Comparison of ENCODE assay signal across 20 cellular contexts in genomic region chr1:108007531-108007930, GRCh38. TPM values are rescaled to one million over a fixed set of nuclear protein-coding genes. Genes with fewer than 3 reads are reported as not detected.
DNase-seq lines count a peak whose midpoint lies in the region; ATAC-seq, FAIRE-seq and TF ChIP-seq lines count a peak whose summit lies in the region.
"Had no signal": no experiment of that assay in that cellular context is flagged by ENCODE, and none has a peak within 500 bp of the region (broad histone marks: within the 10 kb centered on the region; RNA-seq: fewer than 3 reads in every experiment).

No MANE protein-coding gene starts in this region.

- DNase-seq in GM23338 (ENCODE audit: low spot score) (no peak), OCI-LY7 (ENCODE audit: low spot score) (no peak), H1 (ENCODE audit: low read depth in 1 of 2, low spot score in 2 of 2) (no peak), naive B cell (no peak), coronary artery (ENCODE audit: low spot score) (no peak), DMS79 treated with DMSO at 0.1 percent for 48 hours (lab: John Stamatoyannopoulos, UW) (no peak)
- DNase-seq in activated CD4-positive, alpha-beta T cell treated with anti-CD3 and anti-CD28 coated beads for 4 hours: no peak
- DNase-seq: HCEC 1CT, NCI-H1092 treated with DMSO at 0.1 percent for 48 hours, NCI-H1436 treated with DMSO at 0.1 percent for 48 hours, NCI-H1930, NCI-H510A treated with DMSO at 0.1 percent for 48 hours, NCI-H774, RPMI8226 had no signal

- no peaks in the 10 kb centered on the region for H3K23me2 ChIP-seq in H1 (ENCODE audit: low read depth, low read length)

- no peaks in the 10 kb centered on the region for H3K9me3 ChIP-seq in OCI-LY7 (ENCODE audit: low read length)
- no peaks in the 10 kb centered on the region for H3K9me3 ChIP-seq in H1 (ENCODE audit: insufficient read depth in 2 of 2, low read depth in 1 of 2, low read length in 1 of 2)

- CTCF ChIA-PET in OCI-LY7 (lab: Charles Lee; ENCODE audit: unreplicated experiment): interaction anchor here (0.6 kb wide), 1 partner anchor 186 kb away, joined by 3 read pairs; no protein-coding TSS in a partner anchor
- CTCF ChIA-PET in H1 (lab: Charles Lee; ENCODE audit: partially characterized antibody): interaction anchor here (2.2 kb wide), 1 partner anchor 10 kb away, joined by 8 read pairs; no protein-coding TSS in a partner anchor

- H3K27me3 ChIP-seq in GM23338 (ENCODE audit: insufficient read depth) (no peaks in the 10 kb centered on the region), H1 (replicated peaks in 1 of 4; ENCODE audit: control insufficient read depth in 3 of 4, extremely low read depth in 1 of 4, insufficient read depth in 3 of 4, low read length in 3 of 4) (no peaks in the 10 kb centered on the region)

- H4K5ac ChIP-seq in H1 (ENCODE audit: insufficient read length, low read depth, low read length): no peak overlapping the region

- no peaks in the 10 kb centered on the region for H3K36me3 ChIP-seq in GM23338 (ENCODE audit: insufficient read depth)
- no peaks in the 10 kb centered on the region for H3K36me3 ChIP-seq in OCI-LY7 (ENCODE audit: insufficient read depth, low read length)
- no peaks in the 10 kb centered on the region for H3K36me3 ChIP-seq in H1 (ENCODE audit: control insufficient read depth in 2 of 4, insufficient read depth in 4 of 4, low read length in 3 of 4)

- no peak for TF ChIP-seq CTCF in GM23338 (conservative IDR thresholded peaks at IDR 0.05; ENCODE audit: low read depth in 2 of 2)
- no peak for TF ChIP-seq CTCF in OCI-LY7 (conservative IDR thresholded peaks at IDR 0.05; ENCODE audit: low read length)
- TF ChIP-seq CTCF in H1 (IDR thresholded peaks at IDR 0.05; ENCODE audit: control extremely low read depth in 1 of 3, insufficient read depth in 1 of 3, low read depth in 1 of 3, low read length in 3 of 3): no peak
- no peak for TF ChIP-seq CTCF in coronary artery (IDR thresholded peaks at IDR 0.05)

- H2BK5ac ChIP-seq in H1 (ENCODE audit: low read depth, low read length): no peak overlapping the region

- TF ChIP-seq RAD21 in H1 (IDR thresholded peaks at IDR 0.05 in 1 of 2, conservative IDR thresholded peaks at IDR 0.05 in 1 of 2; ENCODE audit: low read depth in 2 of 2, low read length in 2 of 2): no peak

- H4K8ac ChIP-seq in H1 (ENCODE audit: extremely low read depth, insufficient read depth, low read length): no peak overlapping the region

- peaks cover 5% of the 10 kb centered on the region for H3K4me1 Mint-ChIP-seq in GM23338
- H3K4me1 Mint-ChIP-seq in naive B cell: peaks cover 25 to 45% (median 26%) of the 10 kb centered on the region in 3 donors

- no peak for TF ChIP-seq EP300 in H1 (IDR thresholded peaks at IDR 0.05; ENCODE audit: borderline replicate concordance in 1 of 2, low read depth in 2 of 2, low read length in 2 of 2)

- no peak overlapping the region for H4K91ac ChIP-seq in H1 (replicated peaks; ENCODE audit: insufficient read length, low read length)

- 74% methylated on average over 2 of the region's 2 CpGs; no CpG with 5 or more reads in 1 of the 2 experiments for WGBS in H1 (ENCODE audit: extremely low coverage in 1 of 2, insufficient coverage in 1 of 2, insufficient read length in 1 of 2, insufficient replicate concordance in 2 of 2, low coverage in 1 of 2, low lambda C conversion rate in 2 of 2, missing lambda C conversion rate in 1 of 2), 2 experiments

- no peak overlapping the region for H3K56ac ChIP-seq in H1 (replicated peaks; ENCODE audit: insufficient read length, low read depth, low read length)

- H3K79me2 ChIP-seq in GM23338 (replicated peaks; ENCODE audit: insufficient read depth) (no peaks in the 10 kb centered on the region), OCI-LY7 (ENCODE audit: insufficient read depth, low read depth, low read length) (no peaks in the 10 kb centered on the region), H1 (ENCODE audit: control insufficient read depth in 1 of 2, insufficient read depth in 2 of 2, low read length in 2 of 2) (no peaks in the 10 kb centered on the region)

- no peaks in the 10 kb centered on the region for H3F3A ChIP-seq in GM23338 (replicated peaks; ENCODE audit: low read depth)

- POLR2A ChIA-PET in OCI-LY7 (lab: Charles Lee) (interaction anchor here (0.9 to 1.1 kb wide), 2 partner anchors 9 to 22 kb away, joined by 3 read pairs; no protein-coding TSS in a partner anchor), H1 (lab: Charles Lee; ENCODE audit: partially characterized antibody) (no interaction called here)

- no peak overlapping the region for H2BK20ac ChIP-seq in H1 (ENCODE audit: low read length)

- no peak overlapping the region for H2BK12ac ChIP-seq in H1 (ENCODE audit: low read depth, low read length)

- TF ChIP-seq POLR2A in H1 (IDR thresholded peaks at IDR 0.05; ENCODE audit: control extremely low read depth in 1 of 2, low read depth in 2 of 2, low read length in 2 of 2): no peak

- H3K4me2 ChIP-seq in GM23338: no peak overlapping the region
- peak overlapping the region; percentile 27; the same call in 1 of the 2 replicates for H3K4me2 ChIP-seq in OCI-LY7 (ENCODE audit: low read length)
- no peak overlapping the region for H3K4me2 ChIP-seq in H1 (ENCODE audit: insufficient read depth in 1 of 2, low read depth in 2 of 2, low read length in 2 of 2)

- H3K4me3 ChIP-seq in GM23338 (no peak overlapping the region), OCI-LY7 (ENCODE audit: low read depth, low read length, poor library complexity, severe bottlenecking) (no peak overlapping the region), H1 (ENCODE audit: extremely low read depth in 1 of 4, insufficient read depth in 2 of 4, low read depth in 3 of 4, low read length in 4 of 4) (no peak overlapping the region), coronary artery (no peak overlapping the region)
- H3K4me3 ChIP-seq: K562 had no signal

- FAIRE-seq in H1 (lab: Jason Lieb, UNC): no peak
- FAIRE-seq: A204.1, HepG2, K562 had no signal

- H3K4me3 Mint-ChIP-seq in GM23338 (no peak overlapping the region), naive B cell (peak overlapping the region; percentile 4 to 73 (median 34))

- H3K18ac ChIP-seq in H1 (ENCODE audit: extremely low read depth, low read length): no peak overlapping the region

- no peak for ATAC-seq in GM23338
- no peak for ATAC-seq in naive B cell (ENCODE audit: low read depth in 2 of 2)
- no peak for ATAC-seq in GM21423 (IDR thresholded peaks at IDR 0.05; ENCODE audit: unreplicated experiment)
- ATAC-seq: HepG2, K562, SK-N-SH treated with all-trans-retinoic acid at 6 μM for 48 hours had no signal

- no peaks in the 10 kb centered on the region for H3K36me3 Mint-ChIP-seq in GM23338 (ENCODE audit: low read depth)
- no peaks in the 10 kb centered on the region for H3K36me3 Mint-ChIP-seq in naive B cell

- H3K27ac ChIP-seq in GM23338 (ENCODE audit: low read depth) (no peak overlapping the region), OCI-LY7 (ENCODE audit: low read depth, low read length, poor library complexity, severe bottlenecking) (no peak overlapping the region), H1 (ENCODE audit: low read depth, low read length) (no peak overlapping the region), coronary artery (no peak overlapping the region)
- H3K27ac ChIP-seq: HL-60 had no signal

- H2AFZ ChIP-seq in GM23338 (peak overlapping the region; percentile 63; the same call in 1 of the 2 replicates), OCI-LY7 (ENCODE audit: low read length) (peak overlapping the region; percentile 40; the same call in 1 of the 2 replicates), H1 (ENCODE audit: low read length) (0 out of 2 replicates have a peak overlapping the region, but pooled peaks have one; percentile 34)

- no peak overlapping the region for H2BK120ac ChIP-seq in H1 (replicated peaks; ENCODE audit: low read depth, low read length)

- H3K9ac ChIP-seq in H1 (replicated peaks in 1 of 4; ENCODE audit: extremely low read depth in 1 of 4, low read depth in 3 of 4, low read length in 3 of 4): no peak overlapping the region

- H3K4ac ChIP-seq in H1 (replicated peaks; ENCODE audit: insufficient read length, low read depth, low read length): no peak overlapping the region

- H2AK5ac ChIP-seq in H1 (ENCODE audit: low read depth, low read length): no peak overlapping the region

- H3K23ac ChIP-seq in H1 (ENCODE audit: insufficient read length): no peak overlapping the region

- H3K9me2 ChIP-seq in GM23338 (ENCODE audit: insufficient read depth) (0 out of 2 replicates have a peak, but pooled peaks cover 4% of the 10 kb centered on the region), OCI-LY7 (ENCODE audit: insufficient read depth, low read length) (no peaks in the 10 kb centered on the region)

- H3K27ac Mint-ChIP-seq in GM23338 (no peak overlapping the region), naive B cell (peak overlapping the region in 4 of 6 donors; percentile 1 to 78 (median 56))

- peaks cover 7% of the 10 kb centered on the region for H3K4me1 ChIP-seq in GM23338 (ENCODE audit: insufficient read depth)
- H3K4me1 ChIP-seq in OCI-LY7 (ENCODE audit: insufficient read depth, low read length, poor library complexity, severe bottlenecking): peaks cover 16% of the 10 kb centered on the region
- no peaks in the 10 kb centered on the region for H3K4me1 ChIP-seq in H1 (replicated peaks in 1 of 4; ENCODE audit: control insufficient read depth in 3 of 4, insufficient read depth in 4 of 4, low read length in 3 of 4)

- no peak overlapping the region for H2BK15ac ChIP-seq in H1 (ENCODE audit: low read length)

- H3K27me3 Mint-ChIP-seq in GM23338 (ENCODE audit: insufficient read depth, low read depth, poor library complexity): no peaks in the 10 kb centered on the region
- H3K27me3 Mint-ChIP-seq in naive B cell: no peaks in the 10 kb centered on the region

- H3K79me1 ChIP-seq in H1 (ENCODE audit: low read depth, low read length): no peaks in the 10 kb centered on the region

- intact Hi-C loops in OCI-LY7 (cut with micrococcal nuclease; ENCODE audit: unreplicated experiment): no loop called here

- H4K20me1 ChIP-seq in GM23338 (replicated peaks; ENCODE audit: insufficient read depth) (no peaks in the 10 kb centered on the region), OCI-LY7 (ENCODE audit: insufficient read depth, low read length) (no peaks in the 10 kb centered on the region), H1 (replicated peaks in 1 of 2; ENCODE audit: control insufficient read depth in 1 of 2, insufficient read depth in 2 of 2, low read length in 2 of 2) (no peaks in the 10 kb centered on the region)

- no TSS peak for BruUV-seq in OCI-LY7 (replicated peaks; lab: Mats Ljungman, UMichigan)

- H3K9me3 Mint-ChIP-seq in GM23338 (no peaks in the 10 kb centered on the region; the same call in 2 of the 3 replicates), naive B cell (peaks cover 0 to 3% (median 0%) of the 10 kb centered on the region in 7 donors)

- H3K14ac ChIP-seq in H1 (ENCODE audit: insufficient read length): no peak overlapping the region

RNA-seq across cellular contexts. Expression of gene VAV3, which starts 42.6 kb away (rescaled TPM):
- total RNA-seq in GM23338 (2014; rRNA removed; shearing (Covaris generic)): 11.3 and 11.4 TPM in 2 replicates
- 3.0 and 3.4 TPM in 2 replicates for polyA plus RNA-seq in GM23338 (2016; fragmentation: Nextera tagmentation; extraction: Ambion mirVana)
- total RNA-seq in OCI-LY7 (2014; rRNA removed; shearing (Covaris generic)): 2.3 and 6.6 TPM in 2 replicates
- total RNA-seq in OCI-LY7 (2022): 5.1 and 8.3 TPM in 2 replicates
- 7.9 and 10.4 TPM in 2 replicates for total RNA-seq in H1 (2021; fragmentation: NEBNext Ultra II Directional; extraction: Animal tissue kit (Norgen Biotek cat#: 25700))
- polyA plus RNA-seq in H1 (2011; rRNA removed): 1.3 and 2.9 TPM in 2 replicates
- polyA plus RNA-seq in H1 (2011; cell fraction: cytosol; rRNA removed): 2.9 TPM
- 1.9 TPM for polyA plus RNA-seq in H1 (2011; cell fraction: nucleus; rRNA removed)
- 4.9 to 6.7 TPM (median 5.1 TPM) in 4 replicates for polyA plus RNA-seq in H1 (2012, experiment 1 of 2)
- 0.39 TPM for polyA plus RNA-seq in H1 (2012, experiment 2 of 2)
- polyA plus RNA-seq in H1 (2013, experiment 1 of 2): 4.1 TPM
- 4.0 TPM for polyA plus RNA-seq in H1 (2013, experiment 2 of 2)
- 7.7 and 8.3 TPM in 2 replicates for polyA minus RNA-seq in H1 (2011; rRNA and poly(A)+ RNA removed)
- 4.3 TPM for polyA minus RNA-seq in H1 (2011; cell fraction: cytosol; rRNA and poly(A)+ RNA removed)
- polyA minus RNA-seq in H1 (2011; cell fraction: nucleus; rRNA and poly(A)+ RNA removed): 17.2 TPM
- 10 to 100 TPM; 24.8 to 45.9 (median 33.6) TPM for polyA plus RNA-seq in naive B cell (ENCODE audit: low read depth in 6 of 6)
- total RNA-seq: K562 had no signal
- polyA plus RNA-seq: K562 had no signal
